Comparison of ENCODE assay signal across 12 cellular contexts in genomic region chr7:113100091-113100723, GRCh38. TPM values are rescaled to one million over a fixed set of nuclear protein-coding genes. Genes with fewer than 3 reads are reported as not detected.
DNase-seq lines count a peak whose midpoint lies in the region; ATAC-seq, FAIRE-seq and TF ChIP-seq lines count a peak whose summit lies in the region.
"Had no signal": no experiment of that assay in that cellular context is flagged by ENCODE, and none has a peak within 500 bp of the region (broad histone marks: within the 10 kb centered on the region; RNA-seq: fewer than 3 reads in every experiment).

No MANE protein-coding gene starts in this region.

- CTCF ChIA-PET in activated CD8-positive, alpha-beta T cell treated with anti-CD3 and anti-CD28 coated beads, Interleukin-2, amount 10 ng/mL, durations not matched to agents 7 days and 5 days (lab: Charles Lee), result no interaction called here

- no peak overlapping the region for H2AFZ ChIP-seq in fibroblast of lung (ENCODE audit: low read length)

- FAIRE-seq in RCC 7860 (lab: Jason Lieb, UNC) (peak; percentile 95), H54 (lab: Jason Lieb, UNC) (no peak)

- no peaks in the 10 kb centered on the region for H3K36me3 ChIP-seq in fibroblast of lung (ENCODE audit: control insufficient read depth, insufficient read depth, low read length)
- no peaks in the 10 kb centered on the region for H3K36me3 ChIP-seq in rectal smooth muscle tissue (ENCODE audit: control insufficient read depth, insufficient read depth, low read length)

- TF ChIP-seq CTCF in fibroblast of lung (conservative IDR thresholded peaks at IDR 0.05 in 1 of 2, IDR thresholded peaks at IDR 0.05 in 1 of 2; ENCODE audit: low read depth in 1 of 2, low read length in 2 of 2), result no peak
- TF ChIP-seq CTCF in natural killer cell (IDR thresholded peaks at IDR 0.05), result no peak

- peak; percentile 63 for DNase-seq in HK-2 (ENCODE audit: unreplicated experiment)
- DNase-seq in RCC 7860 (ENCODE audit: low spot score), result peak; percentile 83
- peak; percentile 40 to 67 for DNase-seq in fibroblast of lung (ENCODE audit: low read depth in 2 of 2)
- no peak for DNase-seq in natural killer cell
- DNase-seq in activated CD8-positive, alpha-beta T cell treated with anti-CD3 and anti-CD28 coated beads, Interleukin-2, amount 10 ng/mL, durations not matched to agents 7 days and 5 days, result no peak
- DNase-seq in H54 (ENCODE audit: insufficient read length, low spot score), result no peak
- DNase-seq: KG1, naive B cell had no signal

- H3K27ac ChIP-seq in fibroblast of lung (ENCODE audit: insufficient read depth, low read length), result no peak overlapping the region
- H3K27ac ChIP-seq in rectal smooth muscle tissue (ENCODE audit: low read depth, low read length), result peak overlapping the region; percentile 19

- H3K9me3 Mint-ChIP-seq in natural killer cell, result peaks cover 0 to 2% of the 10 kb centered on the region in 2 donors
- no peaks in the 10 kb centered on the region for H3K9me3 Mint-ChIP-seq in activated CD8-positive, alpha-beta T cell treated with anti-CD3 and anti-CD28 coated beads, Interleukin-2, amount 10 ng/mL, durations not matched to agents 7 days and 5 days (ENCODE audit: insufficient read depth)
- H3K9me3 Mint-ChIP-seq: activated naive CD4-positive, alpha-beta T cell treated with anti-CD3 and anti-CD28 coated beads, Interleukin-2, amount 50 U/mL, for 24 hours had no signal

- H3K4me2 ChIP-seq in fibroblast of lung (ENCODE audit: extremely low read depth, insufficient read depth, low read length), result no peak overlapping the region

- no peaks in the 10 kb centered on the region for H3K9me3 ChIP-seq in fibroblast of lung (ENCODE audit: control insufficient read depth, insufficient read depth, low read depth, low read length)

- H3K27ac Mint-ChIP-seq in natural killer cell, result no peak overlapping the region
- no peak overlapping the region for H3K27ac Mint-ChIP-seq in activated CD8-positive, alpha-beta T cell treated with anti-CD3 and anti-CD28 coated beads, Interleukin-2, amount 10 ng/mL, durations not matched to agents 7 days and 5 days
- H3K27ac Mint-ChIP-seq: activated naive CD4-positive, alpha-beta T cell treated with anti-CD3 and anti-CD28 coated beads, Interleukin-2, amount 50 U/mL, for 24 hours; naive B cell had no signal

- ATAC-seq in natural killer cell (no peak), HG03439 (IDR thresholded peaks at IDR 0.05; ENCODE audit: unreplicated experiment) (no peak)
- no peak for ATAC-seq in activated CD8-positive, alpha-beta T cell treated with anti-CD3 and anti-CD28 coated beads, Interleukin-2, amount 10 ng/mL, durations not matched to agents 7 days and 5 days
- ATAC-seq: activated CD4-positive, CD25-positive, alpha-beta regulatory T cell treated with anti-CD3 and anti-CD28 coated beads, Interleukin-2, amount 50 U/mL, for 24 hours had no signal

- no peak overlapping the region for H3K9ac ChIP-seq in fibroblast of lung (ENCODE audit: insufficient read depth, low read length)
- no peak overlapping the region for H3K9ac ChIP-seq in rectal smooth muscle tissue (ENCODE audit: low read length)

- peaks cover 14 to 15% of the 10 kb centered on the region in 2 donors for H3K27me3 Mint-ChIP-seq in natural killer cell (ENCODE audit: low read depth in 2 of 2)
- H3K27me3 Mint-ChIP-seq in activated CD8-positive, alpha-beta T cell treated with anti-CD3 and anti-CD28 coated beads, Interleukin-2, amount 10 ng/mL, durations not matched to agents 7 days and 5 days (ENCODE audit: low read depth), result peaks cover 6% of the 10 kb centered on the region

- no peak overlapping the region for H3K4me3 Mint-ChIP-seq in natural killer cell
- no peak overlapping the region for H3K4me3 Mint-ChIP-seq in activated CD8-positive, alpha-beta T cell treated with anti-CD3 and anti-CD28 coated beads, Interleukin-2, amount 10 ng/mL, durations not matched to agents 7 days and 5 days
- H3K4me3 Mint-ChIP-seq: activated naive CD4-positive, alpha-beta T cell treated with anti-CD3 and anti-CD28 coated beads, Interleukin-2, amount 50 U/mL, for 24 hours; naive B cell had no signal

- POLR2A ChIA-PET in activated CD8-positive, alpha-beta T cell treated with anti-CD3 and anti-CD28 coated beads, Interleukin-2, amount 10 ng/mL, durations not matched to agents 7 days and 5 days (lab: Charles Lee), result no interaction called here

- H3K36me3 Mint-ChIP-seq in natural killer cell, result no peaks in the 10 kb centered on the region
- no peaks in the 10 kb centered on the region for H3K36me3 Mint-ChIP-seq in activated CD8-positive, alpha-beta T cell treated with anti-CD3 and anti-CD28 coated beads, Interleukin-2, amount 10 ng/mL, durations not matched to agents 7 days and 5 days (ENCODE audit: low read depth)

- no peaks in the 10 kb centered on the region for H3K27me3 ChIP-seq in fibroblast of lung (ENCODE audit: control insufficient read depth, insufficient read depth, low read length)
- no peaks in the 10 kb centered on the region for H3K27me3 ChIP-seq in rectal smooth muscle tissue (ENCODE audit: control insufficient read depth, insufficient read depth, low read length)

- H3K79me2 ChIP-seq in fibroblast of lung (ENCODE audit: control insufficient read depth, insufficient read depth, low read length), result no peaks in the 10 kb centered on the region

- H3K4me3 ChIP-seq in fibroblast of lung (replicated peaks in 1 of 4; ENCODE audit: control extremely low read depth in 1 of 4, insufficient read depth in 1 of 4, low read depth in 3 of 4, low read length in 4 of 4) (no peak overlapping the region), rectal smooth muscle tissue (ENCODE audit: low read length) (no peak overlapping the region)

- TF ChIP-seq POLR2A in H54 (IDR thresholded peaks at IDR 0.05; ENCODE audit: low read depth, low read length), result no peak

- H3K4me1 ChIP-seq in fibroblast of lung (ENCODE audit: control insufficient read depth, extremely low read depth, insufficient read depth, low read length) (no peaks in the 10 kb centered on the region), rectal smooth muscle tissue (ENCODE audit: control insufficient read depth, insufficient read depth, low read length) (peaks cover 13% of the 10 kb centered on the region)

- H3K4me1 Mint-ChIP-seq in natural killer cell, result no peaks in the 10 kb centered on the region
- H3K4me1 Mint-ChIP-seq in activated CD8-positive, alpha-beta T cell treated with anti-CD3 and anti-CD28 coated beads, Interleukin-2, amount 10 ng/mL, durations not matched to agents 7 days and 5 days (ENCODE audit: low read depth), result no peaks in the 10 kb centered on the region
- H3K4me1 Mint-ChIP-seq: activated naive CD4-positive, alpha-beta T cell treated with anti-CD3 and anti-CD28 coated beads, Interleukin-2, amount 50 U/mL, for 24 hours; naive B cell had no signal

- no peaks in the 10 kb centered on the region for H4K20me1 ChIP-seq in fibroblast of lung (ENCODE audit: control insufficient read depth, extremely low read depth, insufficient read depth, low read length)

- intact Hi-C loops in natural killer cell (cut with micrococcal nuclease), result no loop called here

RNA-seq across cellular contexts. Expression of gene GPR85, which starts 13.6 kb away (rescaled TPM):
- total RNA-seq in fibroblast of lung (2.1 and 9.2 TPM in 2 replicates), natural killer cell (not detected)
- polyA plus RNA-seq in fibroblast of lung, result 3.0 and 6.9 TPM in 2 replicates
- 2.0 and 4.2 TPM in 2 replicates for polyA plus RNA-seq in fibroblast of lung (2012)
- polyA minus RNA-seq in fibroblast of lung (ENCODE audit: low replicate concordance), result 1.6 and 3.5 TPM in 2 replicates
- total RNA-seq in activated CD8-positive, alpha-beta T cell treated with anti-CD3 and anti-CD28 coated beads, Interleukin-2, amount 10 ng/mL, durations not matched to agents 7 days and 5 days, result not detected

RNA-seq across cellular contexts. Expression of gene SMIM30, which starts 18.1 kb away (rescaled TPM):
- total RNA-seq in fibroblast of lung (46.7 and 71.0 TPM in 2 replicates), natural killer cell (1 to 10 TPM; 5.5 to 7.6 (median 6.6) TPM)
- polyA plus RNA-seq in fibroblast of lung, result 66.1 and 69.6 TPM in 2 replicates
- 59.8 and 66.8 TPM in 2 replicates for polyA plus RNA-seq in fibroblast of lung (2012)
- 11.8 and 29.8 TPM in 2 replicates for polyA minus RNA-seq in fibroblast of lung (ENCODE audit: low replicate concordance)
- total RNA-seq in activated CD8-positive, alpha-beta T cell treated with anti-CD3 and anti-CD28 coated beads, Interleukin-2, amount 10 ng/mL, durations not matched to agents 7 days and 5 days, result 10 to 100 TPM; 24.6 to 25.8 TPM

Comparison
In these comparisons a context has a peak if more than half of its experiments do, and no peak if none do; other contexts are left out.
1. DNase-seq: peak in HK-2 (single experiment), RCC 7860 (single experiment) and fibroblast of lung (2 of 2); none in natural killer cell (single experiment), activated CD8-positive, alpha-beta T cell treated with anti-CD3 and anti-CD28 coated beads, Interleukin-2, amount 10 ng/mL, durations not matched to agents 7 days and 5 days (single experiment) and H54 (single experiment).